8 cellular contexts compared by ENCODE assay signal in the genomic region with DNA sequence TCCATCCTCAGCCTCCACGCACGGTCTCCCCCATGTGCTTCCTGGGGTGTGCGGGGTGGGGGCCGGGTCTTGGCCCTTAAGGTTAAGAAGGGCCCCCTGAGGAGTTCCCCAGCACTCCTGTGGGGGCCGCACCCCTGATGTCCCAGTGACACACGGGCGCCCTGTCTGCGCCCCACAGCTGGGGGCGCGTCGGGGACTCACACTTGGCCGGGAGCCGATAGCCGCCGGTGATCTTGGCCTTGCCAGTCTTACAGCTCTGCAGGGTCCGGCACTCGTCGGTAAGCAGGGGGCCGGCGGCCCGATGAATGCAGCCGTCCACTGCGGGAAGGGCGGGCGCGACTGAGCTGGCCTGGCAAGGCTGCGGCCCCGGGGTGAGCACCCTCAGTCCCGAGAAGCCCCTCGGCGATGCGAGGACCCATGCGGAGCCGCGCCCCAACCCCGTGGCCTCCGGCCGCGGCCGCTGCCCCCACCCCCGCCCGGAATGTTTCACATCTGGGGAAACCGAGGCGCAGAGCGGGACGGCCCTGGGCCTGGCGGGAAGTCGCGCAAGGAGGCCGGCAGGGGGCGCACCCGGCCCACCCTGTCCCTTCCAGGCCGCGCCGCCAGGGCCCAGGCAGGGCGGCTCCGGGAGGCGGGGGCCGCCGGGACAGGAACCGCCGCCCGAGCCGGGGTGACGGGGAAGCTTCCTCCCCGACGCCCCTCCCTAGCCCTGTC. TPM values are rescaled to one million over a fixed set of nuclear protein-coding genes. Genes with fewer than 3 reads are reported as not detected.
A peak's percentile ranks its signal among the peaks of the same experiment; 100 is the strongest.
DNase-seq lines count a peak whose midpoint lies in the region; TF ChIP-seq lines count a peak whose summit lies in the region.

No MANE protein-coding gene starts in this region.

- H4K20me1 ChIP-seq in H9 (ENCODE audit: control insufficient read depth, insufficient read depth, insufficient read length) = no peaks in the 10 kb centered on the region

- CTCF ChIA-PET in BJ (lab: Yijun Ruan, JAX) = interaction anchor here (0.6 to 6.8 kb wide), 30 partner anchors 10 to 303 kb away, joined by 3 to 239 read pairs (median 4); a partner anchor contains a TSS

- no peak overlapping the region for H2BK5ac ChIP-seq in H9 (ENCODE audit: insufficient read length, low read length)

- H3K4ac ChIP-seq in H9 (ENCODE audit: low read depth, low read length) = no peak overlapping the region

- H3K23ac ChIP-seq in H9 (ENCODE audit: insufficient read length, low read depth, low read length) = no peak overlapping the region

- H2BK20ac ChIP-seq in H9 (ENCODE audit: low read depth, low read length, poor library complexity, severe bottlenecking) = no peak overlapping the region

- peaks cover 18% of the 10 kb centered on the region for H3K36me3 ChIP-seq in BJ (ENCODE audit: control insufficient read depth, insufficient read depth, low read length)

- no peaks in the 10 kb centered on the region for H3K9me3 ChIP-seq in H9 (ENCODE audit: control insufficient read depth, low read depth, low read length)

- no peaks in the 10 kb centered on the region for H3K79me1 ChIP-seq in H9 (ENCODE audit: insufficient read depth, low read depth, low read length, poor library complexity, severe bottlenecking)

- DNase-seq in BJ (ENCODE audit: low read depth) (no peak), H9 (peak; percentile 78), caudate nucleus (lab: John Stamatoyannopoulos, UW) (peak in 51 of 61 donors; percentile 8 to 74 (median 38)), islet precursor cell (peak; percentile 85), GDM1 (lab: John Stamatoyannopoulos, UW) (no peak), NCI-H2029 treated with DMSO at 0.1 percent for 48 hours (lab: John Stamatoyannopoulos, UW) (no peak)
- DNase-seq in activated CD4-positive, CD25-positive, alpha-beta regulatory T cell treated with anti-CD3 and anti-CD28 coated beads, Interleukin-2, amount 50 U/mL, for 72 hours = peak; percentile 77
- peak; percentile 48 to 53 for DNase-seq in stimulated activated CD4-positive, alpha-beta T cell treated with anti-CD3 and anti-CD28 coated beads, Interleukin-1b, Interleukin-23, amount 100 ng/mL, for 1 hour (ENCODE audit: low read depth in 2 of 2)

- H2AK5ac ChIP-seq in H9 (ENCODE audit: insufficient read length, low read length) = no peak overlapping the region

- peaks cover 11% of the 10 kb centered on the region for H3K23me2 ChIP-seq in H9 (ENCODE audit: insufficient read length, low read depth, low read length, poor library complexity, severe bottlenecking)

- no peak overlapping the region for H3T11ph ChIP-seq in H9 (ENCODE audit: low read length)

- H3K18ac ChIP-seq in H9 (ENCODE audit: insufficient read length, low read depth, low read length) = no peak overlapping the region

- H3K4me2 ChIP-seq in H9 (ENCODE audit: insufficient read depth, insufficient read length, low read length) = peak overlapping the region; percentile 29

- H4K8ac ChIP-seq in H9 (replicated peaks; ENCODE audit: insufficient read length, low read depth, low read length) = no peak overlapping the region

- H3K4me3 ChIP-seq in BJ (ENCODE audit: low read depth, low read length) = peak overlapping the region; percentile 28

- no peak overlapping the region for H4K91ac ChIP-seq in H9 (ENCODE audit: insufficient read length, low read depth, low read length)

- peak; percentile 48 for TF ChIP-seq CTCF in BJ (IDR thresholded peaks at IDR 0.05; ENCODE audit: insufficient read depth, low read depth, low read length)
- TF ChIP-seq CTCF in H9 (conservative IDR thresholded peaks at IDR 0.05) = peak; percentile 88

- peaks cover 7 to 30% (median 30%) of the 10 kb centered on the region in 3 experiments for H3K36me3 Mint-ChIP-seq in H9 (ENCODE audit: insufficient read depth in 1 of 3, low read depth in 3 of 3)

- no peaks in the 10 kb centered on the region for H3K27me3 ChIP-seq in BJ (ENCODE audit: control insufficient read depth, insufficient read depth, low read length)
- H3K27me3 ChIP-seq in H9 (ENCODE audit: insufficient read depth, low read length) = peaks cover 3% of the 10 kb centered on the region; the same call in 1 of the 2 replicates

- no CpG with 5 or more reads among the region's 67 CpGs for WGBS in H9 (ENCODE audit: extremely low coverage, insufficient read length, low lambda C conversion rate)

- H2BK15ac ChIP-seq in H9 (ENCODE audit: low read depth, low read length) = no peak overlapping the region

- no peak overlapping the region for H3K9ac ChIP-seq in H9 (ENCODE audit: extremely low read depth, insufficient read length, low read length)

- H3K14ac ChIP-seq in H9 (ENCODE audit: insufficient read depth, low read length) = no peak overlapping the region

- H3K27ac Mint-ChIP-seq in H9 = no peak overlapping the region

- H2BK120ac ChIP-seq in H9 (ENCODE audit: low read depth, low read length, poor library complexity, severe bottlenecking) = no peak overlapping the region

- no peak overlapping the region for H3K27ac ChIP-seq in H9 (ENCODE audit: insufficient read length, low read depth, low read length)
- no peak overlapping the region for H3K27ac ChIP-seq in caudate nucleus (ENCODE audit: low read depth, low read length)

- H2AFZ ChIP-seq in H9 (ENCODE audit: low read length) = no peak overlapping the region

- no peak overlapping the region for H3K56ac ChIP-seq in H9 (ENCODE audit: insufficient read length, low read depth, low read length)

- no peak overlapping the region for H4K5ac ChIP-seq in H9 (ENCODE audit: insufficient read length, low read depth, low read length)

- H2BK12ac ChIP-seq in H9 (ENCODE audit: insufficient read length, low read depth, low read length) = no peak overlapping the region

- no peaks in the 10 kb centered on the region for H3K79me2 ChIP-seq in H9 (ENCODE audit: insufficient read depth, low read length)

- no peaks in the 10 kb centered on the region for H3K9me3 Mint-ChIP-seq in H9

- H3K4me1 Mint-ChIP-seq in H9 = peaks cover 7 to 19% of the 10 kb centered on the region in 2 experiments

- H3K4me3 Mint-ChIP-seq in H9 = peak overlapping the region; percentile 54 to 71

- H3K27me3 Mint-ChIP-seq in H9 (ENCODE audit: low read depth) = peaks cover 40% of the 10 kb centered on the region

- H3K4me1 ChIP-seq in H9 (ENCODE audit: insufficient read depth, low read length) = no peaks in the 10 kb centered on the region

- POLR2A ChIA-PET in BJ (lab: Charles Lee) = interaction anchor here (0.6 kb wide), 1 partner anchor 234 kb away, joined by 7 read pairs; no protein-coding TSS in a partner anchor

RNA-seq across cellular contexts. Expression of a gene that starts 13.9 kb away (rescaled TPM):
- polyA plus RNA-seq in BJ (2011; rRNA removed) = 108 and 143 TPM in 2 replicates
- polyA minus RNA-seq in BJ (2011; rRNA and poly(A)+ RNA removed) = 56.2 and 75.3 TPM in 2 replicates
- 114 TPM in 2 replicates for total RNA-seq in H9 (2021)

RNA-seq across cellular contexts. Expression of a gene that starts 25.8 kb away (rescaled TPM):
- polyA plus RNA-seq in BJ (2011; rRNA removed) = 359 and 527 TPM in 2 replicates
- 202 and 270 TPM in 2 replicates for polyA minus RNA-seq in BJ (2011; rRNA and poly(A)+ RNA removed)
- total RNA-seq in H9 (2021) = 402 and 429 TPM in 2 replicates

RNA-seq across cellular contexts. Expression of a gene that starts 35.5 kb away (rescaled TPM):
- polyA plus RNA-seq in BJ (2011; rRNA removed) = 0.32 and 0.42 TPM in 2 replicates
- polyA minus RNA-seq in BJ (2011; rRNA and poly(A)+ RNA removed) = 0.46 and 0.52 TPM in 2 replicates
- 0.24 and 0.31 TPM in 2 replicates for total RNA-seq in H9 (2021)

Comparison
In these comparisons a context has a peak if more than half of its experiments do, and no peak if none do; other contexts are left out.
1. DNase-seq: peak in H9 (single experiment), activated CD4-positive, CD25-positive, alpha-beta regulatory T cell treated with anti-CD3 and anti-CD28 coated beads, Interleukin-2, amount 50 U/mL, for 72 hours (single experiment), caudate nucleus (51 of 61), islet precursor cell (single experiment) and stimulated activated CD4-positive, alpha-beta T cell treated with anti-CD3 and anti-CD28 coated beads, Interleukin-1b, Interleukin-23, amount 100 ng/mL, for 1 hour (2 of 2); none in BJ (single experiment), GDM1 (single experiment) and NCI-H2029 treated with DMSO at 0.1 percent for 48 hours (single experiment).